In genomic region chr5:124519396-124519795, GRCh38 we compare ENCODE assay signal across 8 cellular contexts.
DNase-seq lines count a peak whose midpoint lies in the region; ATAC-seq and TF ChIP-seq lines count a peak whose summit lies in the region.

No MANE protein-coding gene starts in this region.

- no peak for DNase-seq in RWPE2 (ENCODE audit: low spot score)
- DNase-seq in lung microvascular endothelial cell (ENCODE audit: low read depth in 2 of 2): peak; percentile 8 to 13
- no peak for DNase-seq in iPS-NIHi11 (ENCODE audit: low spot score)
- DNase-seq in NCI-H1417 (lab: John Stamatoyannopoulos, UW): no peak
- DNase-seq in retina: no peak
- no peak for DNase-seq in NCI-H526 (lab: John Stamatoyannopoulos, UW)

- H3K27ac ChIP-seq in RWPE2 (ENCODE audit: poor library complexity, severe bottlenecking): no peak overlapping the region

- H3K36me3 ChIP-seq in RWPE2 (ENCODE audit: low read depth): no peaks in the 10 kb centered on the region

- H3K4me1 ChIP-seq in RWPE2 (ENCODE audit: insufficient read depth, poor library complexity, severe bottlenecking): no peaks in the 10 kb centered on the region

- no peaks in the 10 kb centered on the region for H3K9me3 ChIP-seq in RWPE2 (ENCODE audit: severe bottlenecking)

- no peaks in the 10 kb centered on the region for H3K27me3 ChIP-seq in RWPE2 (ENCODE audit: insufficient read depth, poor library complexity, severe bottlenecking)

- no peak for TF ChIP-seq CTCF in RWPE2 (IDR thresholded peaks at IDR 0.05; ENCODE audit: poor library complexity, severe bottlenecking)

- H3K4me3 ChIP-seq in RWPE2 (ENCODE audit: severe bottlenecking): no peak overlapping the region

- ATAC-seq in GM18508 (IDR thresholded peaks at IDR 0.05; ENCODE audit: insufficient read depth, unreplicated experiment) (peak; percentile 93), HG02885 (IDR thresholded peaks at IDR 0.05; ENCODE audit: poor library complexity, unreplicated experiment) (peak; percentile 76), RWPE2 (ENCODE audit: low read depth) (peak; percentile 64; the same call in 2 of the 3 replicates)

Comparison
In these comparisons a context has a peak if more than half of its experiments do, and no peak if none do; other contexts are left out.
1. DNase-seq: peak in lung microvascular endothelial cell (2 of 2); none in RWPE2 (single experiment), iPS-NIHi11 (single experiment), NCI-H1417 (0 of 3), retina (single experiment) and NCI-H526 (0 of 2).
2. Peak in every context shown above with its lines, with median percentiles within 50 percentile points of each other: ATAC-seq.